Comparison of ENCODE assay signal across 11 cellular contexts in the genomic region with DNA sequence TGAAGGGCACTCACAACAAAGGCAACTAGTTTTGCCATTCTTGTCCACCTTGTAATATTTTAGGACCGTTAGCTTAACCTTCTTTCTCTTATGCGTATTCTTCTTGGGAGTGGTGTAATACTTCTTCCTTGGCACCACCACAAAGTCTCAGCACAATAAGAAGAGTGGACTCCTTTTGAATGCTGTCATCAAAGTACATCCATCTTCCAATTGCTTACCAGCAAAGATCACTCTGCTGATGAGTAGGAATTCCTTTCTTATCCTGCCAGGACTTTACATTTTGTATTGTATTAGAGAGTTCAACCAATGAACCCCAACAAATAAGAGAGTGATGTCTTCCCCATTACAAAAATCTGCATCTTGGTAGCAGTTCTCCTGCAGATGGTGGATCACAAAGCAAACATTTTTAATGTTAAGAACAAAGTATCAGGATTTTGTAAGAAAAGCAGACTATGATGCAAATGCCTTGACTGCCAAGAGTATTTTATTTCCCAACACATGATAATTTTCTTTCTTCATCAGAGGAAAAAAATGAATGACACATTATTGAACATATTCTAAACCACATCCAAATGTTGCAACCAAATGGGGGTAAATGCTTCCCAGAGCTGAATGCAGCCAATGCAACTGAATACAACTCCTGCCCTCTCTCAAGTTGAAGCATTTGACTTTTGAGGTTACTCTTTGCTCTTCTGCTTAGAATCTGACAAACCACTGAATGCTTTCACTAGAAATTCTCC. TPM values are rescaled to one million over a fixed set of nuclear protein-coding genes. Genes with fewer than 3 reads are reported as not detected.
DNase-seq lines count a peak whose midpoint lies in the region; ATAC-seq and TF ChIP-seq lines count a peak whose summit lies in the region.
"Had no signal": no experiment of that assay in that cellular context is flagged by ENCODE, and none has a peak within 500 bp of the region (broad histone marks: within the 10 kb centered on the region; RNA-seq: fewer than 3 reads in every experiment).

No MANE protein-coding gene starts in this region.

- H3K14ac ChIP-seq in neuronal stem cell (ENCODE audit: low read length): no peak overlapping the region

- intact Hi-C loops in adrenal gland (cut with DNase I) (no loop called here), left ventricle myocardium superior (cut with micrococcal nuclease) (no loop called here), natural killer cell (cut with micrococcal nuclease) (no loop called here)

- no peak overlapping the region for H3K27ac Mint-ChIP-seq in natural killer cell
- H3K27ac Mint-ChIP-seq: activated naive CD4-positive, alpha-beta T cell treated with anti-CD3 and anti-CD28 coated beads, Interleukin-2, amount 10 ng/mL, durations not matched to agents 7 days and 5 days had no signal

- H3K4me3 Mint-ChIP-seq in natural killer cell: no peak overlapping the region
- H3K4me3 Mint-ChIP-seq: activated naive CD4-positive, alpha-beta T cell treated with anti-CD3 and anti-CD28 coated beads, Interleukin-2, amount 10 ng/mL, durations not matched to agents 7 days and 5 days had no signal

- H3K4me3 ChIP-seq in adrenal gland (no peak overlapping the region), neuronal stem cell (ENCODE audit: low read length in 2 of 2) (no peak overlapping the region)

- peaks cover 0 to 7% of the 10 kb centered on the region in 2 donors for H3K27me3 Mint-ChIP-seq in natural killer cell (ENCODE audit: low read depth in 2 of 2)

- ATAC-seq in left ventricle myocardium superior: peak; percentile 72
- ATAC-seq in HG02678 (IDR thresholded peaks at IDR 0.05; ENCODE audit: unreplicated experiment): no peak
- no peak for ATAC-seq in HG03175 (IDR thresholded peaks at IDR 0.05; ENCODE audit: unreplicated experiment)
- no peak for ATAC-seq in natural killer cell

- H2AFZ ChIP-seq in neuronal stem cell (ENCODE audit: low read length): no peak overlapping the region

- no peak for TF ChIP-seq POLR2A in adrenal gland (IDR thresholded peaks at IDR 0.05)

- DNase-seq in HS-27A (ENCODE audit: low read depth) (peak; percentile 35), adrenal gland (peak in 1 of 7 donors; percentile 34), left ventricle myocardium superior (no peak), stromal cell of bone marrow (ENCODE audit: low read depth) (peak; percentile 97), neuronal stem cell (ENCODE audit: low spot score) (no peak), natural killer cell (no peak)
- DNase-seq: activated naive CD4-positive, alpha-beta T cell treated with anti-CD3 and anti-CD28 coated beads, Interleukin-2, amount 10 ng/mL, durations not matched to agents 7 days and 5 days; NCI-H446 treated with DMSO at 0.1 percent for 48 hours had no signal

- no peak overlapping the region for H2AK5ac ChIP-seq in neuronal stem cell (ENCODE audit: low read depth, low read length)

- no peak overlapping the region for H4K91ac ChIP-seq in neuronal stem cell (ENCODE audit: low read depth, low read length, poor library complexity)

- no peak overlapping the region for H2BK15ac ChIP-seq in neuronal stem cell (ENCODE audit: low read length)

- H3K27ac ChIP-seq in adrenal gland (peak overlapping the region in 3 of 5 donors; percentile 24 to 55 (median 53)), neuronal stem cell (replicated peaks; ENCODE audit: low read length) (no peak overlapping the region)

- H3K36me3 ChIP-seq in adrenal gland (replicated peaks in 1 of 2) (no peaks in the 10 kb centered on the region), neuronal stem cell (replicated peaks in 1 of 2; ENCODE audit: control insufficient read depth in 2 of 2, insufficient read depth in 2 of 2, low read length in 2 of 2) (no peaks in the 10 kb centered on the region)

- H3K4ac ChIP-seq in neuronal stem cell (ENCODE audit: low read length): no peak overlapping the region

- H2BK5ac ChIP-seq in neuronal stem cell (ENCODE audit: low read length): no peak overlapping the region

- TF ChIP-seq CTCF in adrenal gland (IDR thresholded peaks at IDR 0.05): no peak
- TF ChIP-seq CTCF in natural killer cell (IDR thresholded peaks at IDR 0.05): no peak

- no peak overlapping the region for H3K9ac ChIP-seq in neuronal stem cell (ENCODE audit: low read depth, low read length, poor library complexity)

- peaks cover 0 to 4% of the 10 kb centered on the region in 2 donors for H3K4me1 Mint-ChIP-seq in natural killer cell

- H3K4me1 ChIP-seq in adrenal gland (replicated peaks in 1 of 2) (peaks cover 3 to 11% of the 10 kb centered on the region in 2 donors), neuronal stem cell (ENCODE audit: control insufficient read depth in 2 of 2, insufficient read depth in 1 of 2, low read depth in 1 of 2, low read length in 2 of 2) (no peaks in the 10 kb centered on the region)

- 43 to 48% (median 44%) methylated on average over 2 of the region's 2 CpGs for WGBS in adrenal gland, 4 donors
- no CpG with 5 or more reads among the region's 2 CpGs for WGBS in neuronal stem cell (ENCODE audit: extremely low coverage in 2 of 2, insufficient read length in 2 of 2, insufficient replicate concordance in 1 of 2), 2 donors

- H3K9me3 ChIP-seq in adrenal gland (replicated peaks in 1 of 3) (no peaks in the 10 kb centered on the region), neuronal stem cell (replicated peaks in 1 of 2; ENCODE audit: control insufficient read depth in 2 of 2, insufficient read depth in 1 of 2, low read depth in 1 of 2, low read length in 2 of 2) (no peaks in the 10 kb centered on the region)

- no peaks in the 10 kb centered on the region for H3K79me1 ChIP-seq in neuronal stem cell (ENCODE audit: low read depth, low read length)

- no peak overlapping the region for H3K4me2 ChIP-seq in neuronal stem cell (ENCODE audit: insufficient read depth, low read length, poor library complexity, severe bottlenecking)

- H2BK120ac ChIP-seq in neuronal stem cell (ENCODE audit: low read depth, low read length): no peak overlapping the region

- H3K18ac ChIP-seq in neuronal stem cell (ENCODE audit: low read length): no peak overlapping the region

- no peak overlapping the region for H2BK12ac ChIP-seq in neuronal stem cell (ENCODE audit: low read length)

- no peaks in the 10 kb centered on the region for H3K36me3 Mint-ChIP-seq in natural killer cell
- H3K36me3 Mint-ChIP-seq: activated naive CD4-positive, alpha-beta T cell treated with anti-CD3 and anti-CD28 coated beads, Interleukin-2, amount 10 ng/mL, durations not matched to agents 7 days and 5 days had no signal

- H4K8ac ChIP-seq in neuronal stem cell (ENCODE audit: low read depth, low read length): no peak overlapping the region

- H3K9me3 Mint-ChIP-seq in natural killer cell: no peaks in the 10 kb centered on the region
- H3K9me3 Mint-ChIP-seq: activated naive CD4-positive, alpha-beta T cell treated with anti-CD3 and anti-CD28 coated beads, Interleukin-2, amount 10 ng/mL, durations not matched to agents 7 days and 5 days had no signal

- no peak overlapping the region for H3K23ac ChIP-seq in neuronal stem cell (ENCODE audit: low read depth, low read length, poor library complexity)

- no peaks in the 10 kb centered on the region for H3K27me3 ChIP-seq in adrenal gland
- no peaks in the 10 kb centered on the region for H3K27me3 ChIP-seq in neuronal stem cell (ENCODE audit: control insufficient read depth in 3 of 3, insufficient read depth in 3 of 3, low read depth in 1 of 3, low read length in 3 of 3)

RNA-seq across cellular contexts. Expression of gene ARNT, which starts 5.1 kb away (rescaled TPM):
- 10 to 100 TPM; 28.8 to 68.8 (median 51.9) TPM for total RNA-seq in adrenal gland
- polyA plus RNA-seq in adrenal gland: 10 to 100 TPM; 19.2 to 34.6 (median 21.4) TPM
- 27.9 TPM for total RNA-seq in left ventricle myocardium superior
- 19.5 TPM for polyA plus RNA-seq in neuronal stem cell (2013, experiment 1 of 2)
- polyA plus RNA-seq in neuronal stem cell (2013, experiment 2 of 2): 21.7 TPM
- 10 to 100 TPM; 34.0 to 41.4 (median 38.2) TPM for total RNA-seq in natural killer cell

RNA-seq across cellular contexts. Expression of gene CTXND2, which starts 5.4 kb away (rescaled TPM):
- total RNA-seq in adrenal gland: not detected
- not detected for polyA plus RNA-seq in adrenal gland
- total RNA-seq in left ventricle myocardium superior: not detected
- 0.10 TPM for polyA plus RNA-seq in neuronal stem cell (2013, experiment 1 of 2)
- polyA plus RNA-seq in neuronal stem cell (2013, experiment 2 of 2): 0.04 TPM
- not detected for total RNA-seq in natural killer cell
- total RNA-seq: posterior vena cava had no signal

RNA-seq across cellular contexts. Expression of gene SETDB1, which starts 44.7 kb away (rescaled TPM):
- total RNA-seq in adrenal gland (10 to 100 TPM; 12.6 to 46.6 (median 31.9) TPM), left ventricle myocardium superior (19.2 TPM), natural killer cell (10 to 100 TPM; 64.6 to 74.3 (median 70.5) TPM)
- 10 to 100 TPM; 28.9 to 50.4 (median 41.3) TPM for polyA plus RNA-seq in adrenal gland
- 27.9 TPM for polyA plus RNA-seq in neuronal stem cell (2013, experiment 1 of 2)
- 26.8 TPM for polyA plus RNA-seq in neuronal stem cell (2013, experiment 2 of 2)

Comparison
In these comparisons a context has a peak if more than half of its experiments do, and no peak if none do; other contexts are left out.
1. DNase-seq: peak in HS-27A (single experiment) and stromal cell of bone marrow (single experiment); none in left ventricle myocardium superior (single experiment), neuronal stem cell (single experiment) and natural killer cell (single experiment).